Comparison of ENCODE assay signal across 16 cellular contexts in the genomic region with DNA sequence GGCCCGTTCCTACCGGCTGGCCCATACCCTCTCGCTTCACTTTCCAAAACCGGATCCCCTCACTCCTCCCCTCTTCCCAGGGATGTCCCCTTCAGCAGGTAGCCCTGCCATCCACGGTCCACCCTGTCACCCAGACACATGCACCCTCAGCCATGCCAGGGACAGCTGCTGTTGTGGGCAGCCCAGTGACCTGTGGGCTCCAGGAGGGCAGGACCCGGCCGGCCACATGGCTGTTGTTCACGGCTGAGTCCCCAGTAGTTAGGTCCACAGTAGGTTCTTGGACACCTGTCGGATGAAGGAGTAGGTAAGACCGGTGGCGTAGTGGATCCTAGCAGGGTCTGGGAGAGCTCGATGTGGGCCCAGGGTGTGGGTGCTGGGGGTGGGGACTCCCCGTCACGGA.
"Had no signal": no experiment of that assay in that cellular context is flagged by ENCODE, and none has a peak within 500 bp of the region (broad histone marks: within the 10 kb centered on the region; RNA-seq: fewer than 3 reads in every experiment).

No MANE protein-coding gene starts in this region.

- H3K9me3 ChIP-seq: esophagus squamous epithelium, transverse colon had no signal

- H3K36me3 Mint-ChIP-seq: activated CD8-positive, alpha-beta memory T cell treated with anti-CD3 and anti-CD28 coated beads, Interleukin-2, amount 10 ng/mL, durations not matched to agents 7 days and 5 days; activated naive CD8-positive, alpha-beta T cell treated with anti-CD3 and anti-CD28 coated beads for 36 hours had no signal

- H3K4me1 Mint-ChIP-seq: activated naive CD8-positive, alpha-beta T cell treated with anti-CD3 and anti-CD28 coated beads for 36 hours had no signal

- H3K27ac Mint-ChIP-seq: activated CD8-positive, alpha-beta memory T cell treated with anti-CD3 and anti-CD28 coated beads, Interleukin-2, amount 10 ng/mL, durations not matched to agents 7 days and 5 days; activated naive CD8-positive, alpha-beta T cell treated with anti-CD3 and anti-CD28 coated beads for 36 hours had no signal

- H3K27me3 Mint-ChIP-seq: activated CD8-positive, alpha-beta memory T cell treated with anti-CD3 and anti-CD28 coated beads, Interleukin-2, amount 10 ng/mL, durations not matched to agents 7 days and 5 days; activated naive CD8-positive, alpha-beta T cell treated with anti-CD3 and anti-CD28 coated beads for 36 hours had no signal

- H3K27ac ChIP-seq: parathyroid adenoma, skin epidermis, transverse colon had no signal

- ATAC-seq: activated CD8-positive, alpha-beta memory T cell treated with anti-CD3 and anti-CD28 coated beads, Interleukin-2, amount 10 ng/mL, durations not matched to agents 7 days and 5 days; activated T-cell treated with anti-CD3 and anti-CD28 coated beads, Interleukin-2, amount 50 U/mL, for 4 hours had no signal

- H3K9me3 Mint-ChIP-seq: activated naive CD8-positive, alpha-beta T cell treated with anti-CD3 and anti-CD28 coated beads for 36 hours; activated T-cell treated with anti-CD3 and anti-CD28 coated beads, Interleukin-2, amount 50 U/mL, for 4 hours had no signal

- H3K4me3 ChIP-seq: dorsolateral prefrontal cortex, esophagus squamous epithelium, skin epidermis, transverse colon had no signal

- H3K27me3 ChIP-seq: dorsolateral prefrontal cortex, esophagus squamous epithelium, transverse colon had no signal

- H3K36me3 ChIP-seq: transverse colon had no signal

- H3K4me3 Mint-ChIP-seq: activated CD8-positive, alpha-beta memory T cell treated with anti-CD3 and anti-CD28 coated beads, Interleukin-2, amount 10 ng/mL, durations not matched to agents 7 days and 5 days; activated naive CD8-positive, alpha-beta T cell treated with anti-CD3 and anti-CD28 coated beads for 36 hours; activated T-cell treated with anti-CD3 and anti-CD28 coated beads, Interleukin-2, amount 50 U/mL, for 4 hours had no signal

- DNase-seq: activated CD4-positive, alpha-beta T cell treated with anti-CD3 and anti-CD28 coated beads, Interleukin-2, amount 50 U/mL, for 4 hours; activated CD4-positive, CD25-positive, alpha-beta regulatory T cell treated with anti-CD3 and anti-CD28 coated beads, Interleukin-2, amount 50 U/mL, for 72 hours; activated CD8-positive, alpha-beta memory T cell treated with anti-CD3 and anti-CD28 coated beads, Interleukin-2, amount 10 ng/mL, durations not matched to agents 7 days and 5 days; activated gamma-delta T cell treated with Interleukin-2 at 50 U/mL for 16 hours; activated naive CD8-positive, alpha-beta T cell treated with anti-CD3 and anti-CD28 coated beads for 36 hours; activated T-cell treated with anti-CD3 and anti-CD28 coated beads, Interleukin-2, amount 50 U/mL, for 4 hours; dorsolateral prefrontal cortex; esophagus squamous epithelium; foreskin fibroblast; head of caudate nucleus; retina; stimulated activated CD4-positive, alpha-beta T cell treated with anti-CD3 and anti-CD28 coated beads, Interleukin-4, amount 100 ng/mL, for 4 hours; SW 1271; transverse colon had no signal
